ENCODE assay signal across 20 cellular contexts in the genomic region with DNA sequence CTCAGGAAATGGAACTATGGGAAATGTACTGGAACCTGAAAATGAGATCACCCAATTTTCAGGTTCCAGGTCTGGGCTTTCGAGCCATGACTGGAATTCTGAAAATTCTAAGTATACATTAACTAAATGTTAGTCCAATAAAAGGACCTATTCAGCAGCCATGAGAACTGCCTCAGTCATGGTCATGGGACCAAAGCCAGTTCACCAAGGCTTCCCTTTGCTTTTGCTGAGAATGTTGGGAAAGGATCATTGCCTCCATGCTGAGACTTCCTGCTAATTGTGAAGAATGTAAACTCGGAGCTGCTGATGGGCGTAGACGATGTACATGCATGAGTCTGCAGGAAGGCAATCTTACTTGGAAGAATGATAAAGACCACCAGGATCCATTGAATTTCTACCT.
"Had no signal": no experiment of that assay in that cellular context is flagged by ENCODE, and none has a peak within 500 bp of the region (broad histone marks: within the 10 kb centered on the region; RNA-seq: fewer than 3 reads in every experiment).

No MANE protein-coding gene starts in this region.

- H3K4me3 ChIP-seq: MG63 had no signal

- DNase-seq: IMR-90, Karpas-422, KG1, MG63, NCI-H1092, NCI-H1436, NCI-H187, NCI-H2029, NCI-H2081 treated with DMSO at 0.1 percent for 48 hours, NCI-H2171, NCI-H226, NCI-H446, NCI-H510A, NCI-H524 treated with DMSO at 0.1 percent for 48 hours, NCI-H69, NCI-H774, RPMI8226, SHP77 had no signal

- H3K27me3 ChIP-seq: MG63 had no signal

- ATAC-seq: HepG2, SK-N-SH treated with all-trans-retinoic acid at 6 μM for 48 hours had no signal

- H3K36me3 ChIP-seq: MG63 had no signal
